Comparison of ENCODE assay signal across 10 cellular contexts in genomic region chr15:25670025-25670554, GRCh38.
DNase-seq lines count a peak whose midpoint lies in the region; ATAC-seq and TF ChIP-seq lines count a peak whose summit lies in the region.
"Had no signal": no experiment of that assay in that cellular context is flagged by ENCODE, and none has a peak within 500 bp of the region (broad histone marks: within the 10 kb centered on the region; RNA-seq: fewer than 3 reads in every experiment).

No MANE protein-coding gene starts in this region.

- no peaks in the 10 kb centered on the region for H3K36me3 ChIP-seq in A673 (ENCODE audit: insufficient read depth, low read length, poor library complexity, severe bottlenecking)

- intact Hi-C loops in A673 (cut with micrococcal nuclease; ENCODE audit: unreplicated experiment), result no loop called here

- peak; percentile 37 for DNase-seq in A673 (ENCODE audit: low spot score)
- DNase-seq in NCI-H128 (lab: John Stamatoyannopoulos, UW; ENCODE audit: unreplicated experiment), result peak; percentile 3
- DNase-seq in epithelial cell of proximal tubule (ENCODE audit: low read depth), result no peak
- peak; percentile 82 for DNase-seq in middle frontal gyrus (ENCODE audit: extremely low spot score, low spot score)
- DNase-seq in GM10266 (ENCODE audit: extremely low spot score), result no peak
- no peak for DNase-seq in foreskin keratinocyte
- DNase-seq: activated naive CD4-positive, alpha-beta T cell; DND-41 had no signal

- BruUV-seq in A673 (replicated peaks; lab: Mats Ljungman, UMichigan), result no TSS peak

- H3K27ac ChIP-seq in A673 (ENCODE audit: low read depth, low read length, poor library complexity, severe bottlenecking), result no peak overlapping the region
- no peak overlapping the region for H3K27ac ChIP-seq in foreskin keratinocyte

- TF ChIP-seq CTCF in A673 (conservative IDR thresholded peaks at IDR 0.05; ENCODE audit: low read depth, low read length) (no peak), epithelial cell of proximal tubule (conservative IDR thresholded peaks at IDR 0.05; ENCODE audit: low read depth, low read length) (no peak), GM10266 (IDR thresholded peaks at IDR 0.05; ENCODE audit: control insufficient read depth, insufficient read depth, low read depth, missing control alignments) (no peak), foreskin keratinocyte (conservative IDR thresholded peaks at IDR 0.05) (no peak)

- H3K4me1 ChIP-seq in A673 (ENCODE audit: insufficient read depth, low read length, poor library complexity, severe bottlenecking), result no peaks in the 10 kb centered on the region
- no peaks in the 10 kb centered on the region for H3K4me1 ChIP-seq in foreskin keratinocyte

- H3K4me3 ChIP-seq in A673 (ENCODE audit: low read depth, low read length, poor library complexity, severe bottlenecking) (no peak overlapping the region), epithelial cell of proximal tubule (ENCODE audit: low read depth, low read length) (peak overlapping the region; percentile 25)

- no peaks in the 10 kb centered on the region for H3K27me3 ChIP-seq in A673 (replicated peaks; ENCODE audit: insufficient read depth, low read depth, low read length, poor library complexity)
- H3K27me3 ChIP-seq in foreskin keratinocyte, result no peaks in the 10 kb centered on the region

- CTCF ChIA-PET in A673 (lab: Charles Lee), result no interaction called here

- H3K9me3 ChIP-seq in A673 (ENCODE audit: low read depth, low read length, poor library complexity, severe bottlenecking), result peaks cover 3% of the 10 kb centered on the region

- POLR2A ChIA-PET in A673 (lab: Charles Lee; ENCODE audit: low non-redundant PET), result interaction anchor here (0.7 kb wide), 1 partner anchor 29 kb away, joined by 4 read pairs; no protein-coding TSS in a partner anchor

- ATAC-seq in foreskin keratinocyte (no peak), GM18498 (IDR thresholded peaks at IDR 0.05; ENCODE audit: unreplicated experiment) (no peak)
- ATAC-seq in activated CD4-positive, CD25-positive, alpha-beta regulatory T cell treated with anti-CD3 and anti-CD28 coated beads, Interleukin-2, amount 50 U/mL, for 24 hours, result no peak

Comparison
In these comparisons a context has a peak if more than half of its experiments do, and no peak if none do; other contexts are left out.
1. DNase-seq: peak in A673 (single experiment), NCI-H128 (single experiment) and middle frontal gyrus (single experiment); none in epithelial cell of proximal tubule (single experiment), GM10266 (single experiment) and foreskin keratinocyte (0 of 2).